Comparison of ENCODE assay signal across 1 cellular context in the genomic region with DNA sequence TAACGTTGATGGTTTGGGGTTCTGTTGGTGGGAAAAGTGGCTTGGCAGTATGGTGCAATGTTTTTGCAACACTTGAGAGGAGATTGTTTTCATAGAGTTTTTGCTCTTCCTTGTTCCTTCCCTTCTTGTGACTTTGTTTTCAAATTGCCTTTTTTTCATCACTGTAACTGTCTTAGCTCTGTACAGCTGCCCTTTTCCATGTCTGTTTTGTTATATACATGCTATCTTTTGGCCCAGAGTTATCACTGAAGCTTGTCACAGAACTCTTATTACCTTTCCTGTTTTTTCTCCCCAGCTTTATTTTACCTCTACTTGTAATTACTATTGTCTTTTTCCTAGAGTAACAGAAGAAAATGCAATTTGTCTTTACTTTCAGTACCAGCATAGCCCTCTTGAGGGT.
TF ChIP-seq lines count a peak whose summit lies in the region.

No MANE protein-coding gene starts in this region.

TF ChIP-seq in H1, 55 proteins besides CTCF, POLR2A, EP300 and RAD21 (continued from another document):
- TF ChIP-seq, protein P1, sequence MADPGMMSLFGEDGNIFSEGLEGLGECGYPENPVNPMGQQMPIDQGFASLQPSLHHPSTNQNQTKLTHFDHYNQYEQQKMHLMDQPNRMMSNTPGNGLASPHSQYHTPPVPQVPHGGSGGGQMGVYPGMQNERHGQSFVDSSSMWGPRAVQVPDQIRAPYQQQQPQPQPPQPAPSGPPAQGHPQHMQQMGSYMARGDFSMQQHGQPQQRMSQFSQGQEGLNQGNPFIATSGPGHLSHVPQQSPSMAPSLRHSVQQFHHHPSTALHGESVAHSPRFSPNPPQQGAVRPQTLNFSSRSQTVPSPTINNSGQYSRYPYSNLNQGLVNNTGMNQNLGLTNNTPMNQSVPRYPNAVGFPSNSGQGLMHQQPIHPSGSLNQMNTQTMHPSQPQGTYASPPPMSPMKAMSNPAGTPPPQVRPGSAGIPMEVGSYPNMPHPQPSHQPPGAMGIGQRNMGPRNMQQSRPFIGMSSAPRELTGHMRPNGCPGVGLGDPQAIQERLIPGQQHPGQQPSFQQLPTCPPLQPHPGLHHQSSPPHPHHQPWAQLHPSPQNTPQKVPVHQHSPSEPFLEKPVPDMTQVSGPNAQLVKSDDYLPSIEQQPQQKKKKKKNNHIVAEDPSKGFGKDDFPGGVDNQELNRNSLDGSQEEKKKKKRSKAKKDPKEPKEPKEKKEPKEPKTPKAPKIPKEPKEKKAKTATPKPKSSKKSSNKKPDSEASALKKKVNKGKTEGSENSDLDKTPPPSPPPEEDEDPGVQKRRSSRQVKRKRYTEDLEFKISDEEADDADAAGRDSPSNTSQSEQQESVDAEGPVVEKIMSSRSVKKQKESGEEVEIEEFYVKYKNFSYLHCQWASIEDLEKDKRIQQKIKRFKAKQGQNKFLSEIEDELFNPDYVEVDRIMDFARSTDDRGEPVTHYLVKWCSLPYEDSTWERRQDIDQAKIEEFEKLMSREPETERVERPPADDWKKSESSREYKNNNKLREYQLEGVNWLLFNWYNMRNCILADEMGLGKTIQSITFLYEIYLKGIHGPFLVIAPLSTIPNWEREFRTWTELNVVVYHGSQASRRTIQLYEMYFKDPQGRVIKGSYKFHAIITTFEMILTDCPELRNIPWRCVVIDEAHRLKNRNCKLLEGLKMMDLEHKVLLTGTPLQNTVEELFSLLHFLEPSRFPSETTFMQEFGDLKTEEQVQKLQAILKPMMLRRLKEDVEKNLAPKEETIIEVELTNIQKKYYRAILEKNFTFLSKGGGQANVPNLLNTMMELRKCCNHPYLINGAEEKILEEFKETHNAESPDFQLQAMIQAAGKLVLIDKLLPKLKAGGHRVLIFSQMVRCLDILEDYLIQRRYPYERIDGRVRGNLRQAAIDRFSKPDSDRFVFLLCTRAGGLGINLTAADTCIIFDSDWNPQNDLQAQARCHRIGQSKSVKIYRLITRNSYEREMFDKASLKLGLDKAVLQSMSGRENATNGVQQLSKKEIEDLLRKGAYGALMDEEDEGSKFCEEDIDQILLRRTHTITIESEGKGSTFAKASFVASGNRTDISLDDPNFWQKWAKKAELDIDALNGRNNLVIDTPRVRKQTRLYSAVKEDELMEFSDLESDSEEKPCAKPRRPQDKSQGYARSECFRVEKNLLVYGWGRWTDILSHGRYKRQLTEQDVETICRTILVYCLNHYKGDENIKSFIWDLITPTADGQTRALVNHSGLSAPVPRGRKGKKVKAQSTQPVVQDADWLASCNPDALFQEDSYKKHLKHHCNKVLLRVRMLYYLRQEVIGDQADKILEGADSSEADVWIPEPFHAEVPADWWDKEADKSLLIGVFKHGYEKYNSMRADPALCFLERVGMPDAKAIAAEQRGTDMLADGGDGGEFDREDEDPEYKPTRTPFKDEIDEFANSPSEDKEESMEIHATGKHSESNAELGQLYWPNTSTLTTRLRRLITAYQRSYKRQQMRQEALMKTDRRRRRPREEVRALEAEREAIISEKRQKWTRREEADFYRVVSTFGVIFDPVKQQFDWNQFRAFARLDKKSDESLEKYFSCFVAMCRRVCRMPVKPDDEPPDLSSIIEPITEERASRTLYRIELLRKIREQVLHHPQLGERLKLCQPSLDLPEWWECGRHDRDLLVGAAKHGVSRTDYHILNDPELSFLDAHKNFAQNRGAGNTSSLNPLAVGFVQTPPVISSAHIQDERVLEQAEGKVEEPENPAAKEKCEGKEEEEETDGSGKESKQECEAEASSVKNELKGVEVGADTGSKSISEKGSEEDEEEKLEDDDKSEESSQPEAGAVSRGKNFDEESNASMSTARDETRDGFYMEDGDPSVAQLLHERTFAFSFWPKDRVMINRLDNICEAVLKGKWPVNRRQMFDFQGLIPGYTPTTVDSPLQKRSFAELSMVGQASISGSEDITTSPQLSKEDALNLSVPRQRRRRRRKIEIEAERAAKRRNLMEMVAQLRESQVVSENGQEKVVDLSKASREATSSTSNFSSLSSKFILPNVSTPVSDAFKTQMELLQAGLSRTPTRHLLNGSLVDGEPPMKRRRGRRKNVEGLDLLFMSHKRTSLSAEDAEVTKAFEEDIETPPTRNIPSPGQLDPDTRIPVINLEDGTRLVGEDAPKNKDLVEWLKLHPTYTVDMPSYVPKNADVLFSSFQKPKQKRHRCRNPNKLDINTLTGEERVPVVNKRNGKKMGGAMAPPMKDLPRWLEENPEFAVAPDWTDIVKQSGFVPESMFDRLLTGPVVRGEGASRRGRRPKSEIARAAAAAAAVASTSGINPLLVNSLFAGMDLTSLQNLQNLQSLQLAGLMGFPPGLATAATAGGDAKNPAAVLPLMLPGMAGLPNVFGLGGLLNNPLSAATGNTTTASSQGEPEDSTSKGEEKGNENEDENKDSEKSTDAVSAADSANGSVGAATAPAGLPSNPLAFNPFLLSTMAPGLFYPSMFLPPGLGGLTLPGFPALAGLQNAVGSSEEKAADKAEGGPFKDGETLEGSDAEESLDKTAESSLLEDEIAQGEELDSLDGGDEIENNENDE (IDR thresholded peaks at IDR 0.05; ENCODE audit: insufficient replicate concordance, low read length) = no peak
- TF ChIP-seq GABPA (IDR thresholded peaks at IDR 0.05; ENCODE audit: borderline replicate concordance, insufficient read depth, low read length) = no peak
TF ChIP-seq in H1: peak in this region for 0.
